In genomic region chr6:57047257-57047585, GRCh38 we compare ENCODE assay signal across 8 cellular contexts. TPM values are rescaled to one million over a fixed set of nuclear protein-coding genes. Genes with fewer than 3 reads are reported as not detected.
A peak's percentile ranks its signal among the peaks of the same experiment; 100 is the strongest.
DNase-seq lines count a peak whose midpoint lies in the region; ATAC-seq and TF ChIP-seq lines count a peak whose summit lies in the region.
"Not testable (repeated sequence)": the region's sequence is repeated elsewhere in the genome, so short reads cannot be mapped to it uniquely, and the experiment has no call there.

No MANE protein-coding gene starts in this region.

- intact Hi-C loops in CD4-positive, alpha-beta T cell (cut with DNase I, micrococcal nuclease): loop anchor here (5.0 to 10.0 kb wide), 2 partner anchors 178 to 180 kb away; partner anchors contain the start of gene RAB23 (in 1 of the 2)

- H3K27ac Mint-ChIP-seq in CD4-positive, alpha-beta T cell; activated CD8-positive, alpha-beta memory T cell treated with anti-CD3 and anti-CD28 coated beads, Interleukin-2, amount 10 ng/mL, durations not matched to agents 7 days and 5 days; memory B cell: not testable (repeated sequence)

- not testable (repeated sequence) for H3K9me3 Mint-ChIP-seq in CD4-positive, alpha-beta T cell; activated CD8-positive, alpha-beta memory T cell treated with anti-CD3 and anti-CD28 coated beads, Interleukin-2, amount 10 ng/mL, durations not matched to agents 7 days and 5 days (ENCODE audit: low read depth); memory B cell

- TF ChIP-seq CTCF in CD4-positive, alpha-beta T cell (IDR thresholded peaks at IDR 0.05): not testable (repeated sequence)

- peaks cover 34% of the 10 kb centered on the region for H3K4me1 Mint-ChIP-seq in CD4-positive, alpha-beta T cell (ENCODE audit: low read depth)
- H3K4me1 Mint-ChIP-seq in activated CD8-positive, alpha-beta memory T cell treated with anti-CD3 and anti-CD28 coated beads, Interleukin-2, amount 10 ng/mL, durations not matched to agents 7 days and 5 days: peaks cover 22% of the 10 kb centered on the region
- H3K4me1 Mint-ChIP-seq in memory B cell: peaks cover 16% of the 10 kb centered on the region

- not testable (repeated sequence) for H3K27ac ChIP-seq in CD4-positive, alpha-beta T cell (ENCODE audit: low read depth, low read length)

- not testable (repeated sequence) for H3K4me3 Mint-ChIP-seq in CD4-positive, alpha-beta T cell; activated CD8-positive, alpha-beta memory T cell treated with anti-CD3 and anti-CD28 coated beads, Interleukin-2, amount 10 ng/mL, durations not matched to agents 7 days and 5 days; memory B cell

- not testable (repeated sequence) for DNase-seq in CD4-positive, alpha-beta T cell; activated CD8-positive, alpha-beta memory T cell treated with anti-CD3 and anti-CD28 coated beads, Interleukin-2, amount 10 ng/mL, durations not matched to agents 7 days and 5 days; memory B cell (ENCODE audit: low spot score in 2 of 2)

- peaks cover 42% of the 10 kb centered on the region for H3K36me3 Mint-ChIP-seq in CD4-positive, alpha-beta T cell (ENCODE audit: low read depth)
- peaks cover 26% of the 10 kb centered on the region for H3K36me3 Mint-ChIP-seq in activated CD8-positive, alpha-beta memory T cell treated with anti-CD3 and anti-CD28 coated beads, Interleukin-2, amount 10 ng/mL, durations not matched to agents 7 days and 5 days
- peaks cover 12% of the 10 kb centered on the region for H3K36me3 Mint-ChIP-seq in memory B cell

- POLR2A ChIA-PET in CD4-positive, alpha-beta T cell (lab: Charles Lee): interaction anchor here (1.4 kb wide), 1 partner anchor 26 kb away, joined by 4 read pairs; no protein-coding TSS in a partner anchor

- H3K27me3 Mint-ChIP-seq in CD4-positive, alpha-beta T cell; memory B cell: not testable (repeated sequence)
- peaks cover 32% of the 10 kb centered on the region for H3K27me3 Mint-ChIP-seq in activated CD8-positive, alpha-beta memory T cell treated with anti-CD3 and anti-CD28 coated beads, Interleukin-2, amount 10 ng/mL, durations not matched to agents 7 days and 5 days

- ATAC-seq in CD4-positive, alpha-beta T cell (ENCODE audit: poor library complexity): peak; percentile 25
- ATAC-seq in GM18868 (IDR thresholded peaks at IDR 0.05; ENCODE audit: unreplicated experiment) (peak; percentile 29), GM19463 (IDR thresholded peaks at IDR 0.05; ENCODE audit: unreplicated experiment) (peak; percentile 16), HG02571 (IDR thresholded peaks at IDR 0.05; ENCODE audit: unreplicated experiment) (peak; percentile 11), HG03025 (IDR thresholded peaks at IDR 0.05; ENCODE audit: low FRiP score, unreplicated experiment) (peak; percentile 19), HG03442 (IDR thresholded peaks at IDR 0.05; ENCODE audit: unreplicated experiment) (peak; percentile 14), memory B cell (ENCODE audit: low read depth) (peak; percentile 53)
- ATAC-seq in activated CD8-positive, alpha-beta memory T cell treated with anti-CD3 and anti-CD28 coated beads, Interleukin-2, amount 10 ng/mL, durations not matched to agents 7 days and 5 days: peak; percentile 16

- CTCF ChIA-PET in CD4-positive, alpha-beta T cell (lab: Charles Lee); activated CD8-positive, alpha-beta memory T cell treated with anti-CD3 and anti-CD28 coated beads, Interleukin-2, amount 10 ng/mL, durations not matched to agents 7 days and 5 days (lab: Charles Lee): not testable (repeated sequence)

- H3K27me3 ChIP-seq in CD4-positive, alpha-beta T cell (ENCODE audit: control insufficient read depth, insufficient read depth, low read length): not testable (repeated sequence)

- H3K9me3 ChIP-seq in CD4-positive, alpha-beta T cell (ENCODE audit: control insufficient read depth, low read length): not testable (repeated sequence)

RNA-seq across cellular contexts. Expression of gene KIAA1586, which starts 0.7 kb away (rescaled TPM):
- total RNA-seq in CD4-positive, alpha-beta T cell: 10 to 100 TPM; 11.7 to 12.5 TPM
- total RNA-seq in activated CD8-positive, alpha-beta memory T cell treated with anti-CD3 and anti-CD28 coated beads, Interleukin-2, amount 10 ng/mL, durations not matched to agents 7 days and 5 days: 10 to 100 TPM; 14.1 to 15.0 TPM

RNA-seq across cellular contexts. Expression of gene ZNF451, which starts 42.8 kb away (rescaled TPM):
- total RNA-seq in CD4-positive, alpha-beta T cell: 100 to 1,000 TPM; 124 to 132 TPM
- total RNA-seq in activated CD8-positive, alpha-beta memory T cell treated with anti-CD3 and anti-CD28 coated beads, Interleukin-2, amount 10 ng/mL, durations not matched to agents 7 days and 5 days: 10 to 100 TPM; 64.9 to 68.7 TPM
